In the genomic region with DNA sequence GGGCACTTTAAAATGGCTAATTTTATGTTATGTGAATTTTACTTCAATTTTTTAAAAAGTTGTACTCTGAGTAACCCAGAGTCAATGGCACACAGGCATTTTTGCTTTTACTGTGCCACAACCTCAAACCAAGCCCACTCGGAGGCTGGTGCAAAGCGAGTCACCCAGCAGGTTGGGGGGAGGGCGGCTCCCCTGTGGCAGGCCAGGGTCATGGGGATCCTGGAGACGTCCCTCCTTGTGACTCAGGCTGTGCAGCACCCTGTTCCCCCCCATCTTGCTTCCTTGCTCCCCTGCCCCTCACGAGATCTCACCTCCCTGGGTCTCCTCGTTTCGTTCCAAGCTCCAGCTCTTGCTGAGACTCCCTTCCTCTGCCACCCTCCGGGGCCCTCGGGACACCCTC, we compare ENCODE assay signal across 15 cellular contexts.
"Had no signal": no experiment of that assay in that cellular context is flagged by ENCODE, and none has a peak within 500 bp of the region (broad histone marks: within the 10 kb centered on the region; RNA-seq: fewer than 3 reads in every experiment).

No MANE protein-coding gene starts in this region.

- H3K4me3 Mint-ChIP-seq: naive B cell; stimulated activated naive CD8-positive, alpha-beta T cell treated with anti-CD3 and anti-CD28 coated beads, Interleukin-15, Interleukin-2, amounts not matched to agents 100 ng/mL and 50 ng/mL, for 24 hours; type B pancreatic cell had no signal

- H3K27me3 ChIP-seq: esophagus muscularis mucosa, pancreas had no signal

- H3K27me3 Mint-ChIP-seq: type B pancreatic cell had no signal

- H3K9me3 Mint-ChIP-seq: naive B cell; stimulated activated naive CD8-positive, alpha-beta T cell treated with anti-CD3 and anti-CD28 coated beads, Interleukin-15, Interleukin-2, amounts not matched to agents 100 ng/mL and 50 ng/mL, for 24 hours; type B pancreatic cell had no signal

- H3K36me3 Mint-ChIP-seq: naive B cell had no signal

- H3K36me3 ChIP-seq: esophagus muscularis mucosa, pancreas had no signal

- ATAC-seq: left colon, pancreas had no signal

- H3K4me1 ChIP-seq: pancreas had no signal

- H3K4me3 ChIP-seq: esophagus muscularis mucosa, pancreas had no signal

- H3K27ac ChIP-seq: esophagus muscularis mucosa, pancreas had no signal

- H3K27ac Mint-ChIP-seq: stimulated activated naive CD8-positive, alpha-beta T cell treated with anti-CD3 and anti-CD28 coated beads, Interleukin-15, Interleukin-2, amounts not matched to agents 100 ng/mL and 50 ng/mL, for 24 hours; type B pancreatic cell had no signal

- H3K9me3 ChIP-seq: esophagus muscularis mucosa, pancreas, SK-N-SH had no signal

- DNase-seq: activated CD4-positive, alpha-beta T cell treated with anti-CD3 and anti-CD28 coated beads for 1 hour; activated gamma-delta T cell treated with Interleukin-2 at 50 U/mL for 16 hours; aorta; cortex of kidney; effector CD4-positive, alpha-beta T cell; left colon; naive B cell; pancreas; SK-N-SH; stimulated activated CD4-positive, alpha-beta T cell treated with anti-CD3 and anti-CD28 coated beads, Interleukin-2, amount 100 ng/mL, for 48 hours; T-helper 1 cell; T1000 had no signal
